1 cellular context compared by ENCODE assay signal in genomic region chr1:99685516-99686180, GRCh38.
A peak's percentile ranks its signal among the peaks of the same experiment; 100 is the strongest.
TF ChIP-seq lines count a peak whose summit lies in the region.

No MANE protein-coding gene starts in this region.

TF ChIP-seq in GM12878, 131 proteins besides CTCF, POLR2A, EP300 and RAD21 (continued from another document):
- TF ChIP-seq CREM (IDR thresholded peaks at IDR 0.05; ENCODE audit: low read depth) = peak; percentile 22; the same call in 1 of the 2 replicates
TF ChIP-seq in GM12878: peak in this region for 3.
